13 cellular contexts compared by ENCODE assay signal in the genomic region with DNA sequence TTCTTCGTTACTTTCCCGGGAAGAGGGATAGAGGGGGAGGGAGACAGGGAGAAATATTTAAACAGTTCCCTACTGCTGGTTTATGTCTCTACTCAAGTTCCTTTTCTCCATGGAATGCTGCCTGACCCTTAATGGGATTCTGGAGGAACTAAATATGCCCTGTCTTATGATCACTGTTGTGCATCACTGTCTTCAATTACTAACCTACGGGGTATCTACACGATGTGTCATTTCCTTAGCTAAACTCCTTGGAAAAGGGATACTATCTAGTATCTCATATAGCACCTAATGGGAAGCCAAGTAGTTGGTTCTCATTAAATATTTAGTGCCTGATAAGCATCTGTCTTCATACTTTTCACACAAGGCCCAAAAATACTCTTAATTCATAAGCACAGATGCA. TPM values are rescaled to one million over a fixed set of nuclear protein-coding genes. Genes with fewer than 3 reads are reported as not detected.
DNase-seq lines count a peak whose midpoint lies in the region; ATAC-seq and TF ChIP-seq lines count a peak whose summit lies in the region.
"Had no signal": no experiment of that assay in that cellular context is flagged by ENCODE, and none has a peak within 500 bp of the region (broad histone marks: within the 10 kb centered on the region; RNA-seq: fewer than 3 reads in every experiment).

No MANE protein-coding gene starts in this region.

- H3K36me3 Mint-ChIP-seq in activated CD8-positive, alpha-beta T cell treated with anti-CD3 and anti-CD28 coated beads, Interleukin-2, amount 10 ng/mL, durations not matched to agents 7 days and 5 days (ENCODE audit: low read depth) = peaks cover 64% of the 10 kb centered on the region
- H3K36me3 Mint-ChIP-seq in neural progenitor cell = peaks cover 32% of the 10 kb centered on the region

- H3K4me1 ChIP-seq in ACC112 (ENCODE audit: control insufficient read depth, insufficient read depth, low read length, unreplicated experiment) (peaks cover 46% of the 10 kb centered on the region), neural progenitor cell (no peaks in the 10 kb centered on the region)

- ATAC-seq in activated CD8-positive, alpha-beta T cell treated with anti-CD3 and anti-CD28 coated beads, Interleukin-2, amount 10 ng/mL, durations not matched to agents 7 days and 5 days = no peak
- ATAC-seq: stimulated activated naive B cell treated with anti-CD40 and anti-IgM and Interleukin-4, amounts not matched to agents 10 μg/mL and 1 μg/mL and 100 μg/mL, for 72 hours had no signal

- H3K4me1 Mint-ChIP-seq in activated CD8-positive, alpha-beta T cell treated with anti-CD3 and anti-CD28 coated beads, Interleukin-2, amount 10 ng/mL, durations not matched to agents 7 days and 5 days (ENCODE audit: low read depth) = no peaks in the 10 kb centered on the region
- no peaks in the 10 kb centered on the region for H3K4me1 Mint-ChIP-seq in neural progenitor cell

- H3K79me2 ChIP-seq in ACC112 (ENCODE audit: control insufficient read depth, insufficient read depth, low read length, unreplicated experiment) (peaks cover 4% of the 10 kb centered on the region), neural progenitor cell (ENCODE audit: low read depth) (no peaks in the 10 kb centered on the region)

- no peak for DNase-seq in HL-60 (ENCODE audit: low read depth in 1 of 2, low spot score in 1 of 2)
- peak; percentile 43 to 62 for DNase-seq in cardiac fibroblast (ENCODE audit: low read depth in 2 of 2)
- DNase-seq in kidney epithelial cell (ENCODE audit: low read depth) = peak; percentile 51
- no peak for DNase-seq in activated CD8-positive, alpha-beta T cell treated with anti-CD3 and anti-CD28 coated beads, Interleukin-2, amount 10 ng/mL, durations not matched to agents 7 days and 5 days
- no peak for DNase-seq in D341Med (ENCODE audit: low spot score)
- DNase-seq in NCI-H187 (lab: John Stamatoyannopoulos, UW) = no peak
- no peak for DNase-seq in neural progenitor cell (ENCODE audit: low spot score)
- DNase-seq: central memory CD4-positive, alpha-beta T cell; MG63; sigmoid colon; stimulated activated naive B cell treated with anti-CD40 and anti-IgM and Interleukin-4, amounts not matched to agents 10 μg/mL and 1 μg/mL and 100 μg/mL, for 72 hours had no signal

- no peak for TF ChIP-seq CTCF in HL-60 (IDR thresholded peaks at IDR 0.05; ENCODE audit: insufficient read depth, low read length)
- no peak for TF ChIP-seq CTCF in cardiac fibroblast (IDR thresholded peaks at IDR 0.05; ENCODE audit: low read depth, low read length)
- TF ChIP-seq CTCF in kidney epithelial cell (IDR thresholded peaks at IDR 0.05; ENCODE audit: insufficient read depth, low read length, poor library complexity, severe bottlenecking) = no peak
- TF ChIP-seq CTCF in neural progenitor cell (IDR thresholded peaks at IDR 0.05) = no peak

- H3K9ac ChIP-seq in neural progenitor cell = no peak overlapping the region

- H3K27ac ChIP-seq in ACC112 (ENCODE audit: low read depth, low read length) (peak overlapping the region; percentile 92), HL-60 (replicated peaks) (peak overlapping the region; percentile 69), neural progenitor cell (no peak overlapping the region)

- H3K9me3 ChIP-seq in neural progenitor cell (ENCODE audit: low read depth) = no peaks in the 10 kb centered on the region
- H3K9me3 ChIP-seq: MG63, sigmoid colon had no signal

- H3K36me3 ChIP-seq in ACC112 (ENCODE audit: insufficient read depth, low read length) (peaks cover 36% of the 10 kb centered on the region; the same call in 1 of the 2 replicates), kidney epithelial cell (ENCODE audit: control insufficient read depth, insufficient read depth, low read length) (no peaks in the 10 kb centered on the region), neural progenitor cell (peaks cover 8% of the 10 kb centered on the region)

- H3F3A ChIP-seq in neural progenitor cell (ENCODE audit: low read depth) = no peaks in the 10 kb centered on the region

- no peaks in the 10 kb centered on the region for H3K9me3 Mint-ChIP-seq in activated CD8-positive, alpha-beta T cell treated with anti-CD3 and anti-CD28 coated beads, Interleukin-2, amount 10 ng/mL, durations not matched to agents 7 days and 5 days (ENCODE audit: insufficient read depth)
- no peaks in the 10 kb centered on the region for H3K9me3 Mint-ChIP-seq in neural progenitor cell
- H3K9me3 Mint-ChIP-seq: memory B cell; stimulated activated naive B cell treated with anti-CD40 and anti-IgM and Interleukin-4, amounts not matched to agents 10 μg/mL and 1 μg/mL and 100 μg/mL, for 72 hours had no signal

- H3K27ac Mint-ChIP-seq in activated CD8-positive, alpha-beta T cell treated with anti-CD3 and anti-CD28 coated beads, Interleukin-2, amount 10 ng/mL, durations not matched to agents 7 days and 5 days = no peak overlapping the region
- H3K27ac Mint-ChIP-seq in neural progenitor cell = no peak overlapping the region
- H3K27ac Mint-ChIP-seq: memory B cell; stimulated activated naive B cell treated with anti-CD40 and anti-IgM and Interleukin-4, amounts not matched to agents 10 μg/mL and 1 μg/mL and 100 μg/mL, for 72 hours had no signal

- peak overlapping the region; percentile 7 for H2AFZ ChIP-seq in ACC112 (ENCODE audit: low read length, unreplicated experiment)
- no peak overlapping the region for H2AFZ ChIP-seq in neural progenitor cell (replicated peaks)

- POLR2A ChIA-PET in activated CD8-positive, alpha-beta T cell treated with anti-CD3 and anti-CD28 coated beads, Interleukin-2, amount 10 ng/mL, durations not matched to agents 7 days and 5 days (lab: Charles Lee) = interaction anchor here (0.5 kb wide), 1 partner anchor 55 kb away, joined by 3 read pairs; no protein-coding TSS in a partner anchor

- peak overlapping the region; percentile 27; the same call in 1 of the 2 replicates for H3K4me3 ChIP-seq in ACC112 (ENCODE audit: low read depth, low read length)
- no peak overlapping the region for H3K4me3 ChIP-seq in HL-60 (replicated peaks; ENCODE audit: insufficient read depth, low read length)
- no peak overlapping the region for H3K4me3 ChIP-seq in cardiac fibroblast (replicated peaks in 1 of 2; ENCODE audit: low read depth in 2 of 2, low read length in 2 of 2)
- no peak overlapping the region for H3K4me3 ChIP-seq in kidney epithelial cell (ENCODE audit: low read depth, low read length)
- H3K4me3 ChIP-seq in neural progenitor cell = no peak overlapping the region
- H3K4me3 ChIP-seq: MG63, sigmoid colon had no signal

- CTCF ChIA-PET in activated CD8-positive, alpha-beta T cell treated with anti-CD3 and anti-CD28 coated beads, Interleukin-2, amount 10 ng/mL, durations not matched to agents 7 days and 5 days (lab: Charles Lee) = interaction anchor here (0.9 to 5.7 kb wide), 3 partner anchors 12 to 74 kb away, joined by 3 to 37 read pairs (median 3); no protein-coding TSS in a partner anchor

- no peaks in the 10 kb centered on the region for H3K27me3 ChIP-seq in ACC112 (ENCODE audit: insufficient read depth, low read length)
- no peaks in the 10 kb centered on the region for H3K27me3 ChIP-seq in HL-60 (ENCODE audit: insufficient read depth, poor library complexity, severe bottlenecking)
- H3K27me3 ChIP-seq in kidney epithelial cell (ENCODE audit: control insufficient read depth, insufficient read depth, low read length) = no peaks in the 10 kb centered on the region
- no peaks in the 10 kb centered on the region for H3K27me3 ChIP-seq in neural progenitor cell
- H3K27me3 ChIP-seq: MG63, sigmoid colon had no signal

- no peak overlapping the region for H3K4me2 ChIP-seq in neural progenitor cell

- H3K4me3 Mint-ChIP-seq in activated CD8-positive, alpha-beta T cell treated with anti-CD3 and anti-CD28 coated beads, Interleukin-2, amount 10 ng/mL, durations not matched to agents 7 days and 5 days = no peak overlapping the region
- H3K4me3 Mint-ChIP-seq in neural progenitor cell = no peak overlapping the region
- H3K4me3 Mint-ChIP-seq: memory B cell; stimulated activated naive B cell treated with anti-CD40 and anti-IgM and Interleukin-4, amounts not matched to agents 10 μg/mL and 1 μg/mL and 100 μg/mL, for 72 hours had no signal

- no peaks in the 10 kb centered on the region for H3K27me3 Mint-ChIP-seq in activated CD8-positive, alpha-beta T cell treated with anti-CD3 and anti-CD28 coated beads, Interleukin-2, amount 10 ng/mL, durations not matched to agents 7 days and 5 days (ENCODE audit: low read depth)
- H3K27me3 Mint-ChIP-seq in neural progenitor cell (ENCODE audit: insufficient read depth, low read depth) = no peaks in the 10 kb centered on the region
- H3K27me3 Mint-ChIP-seq: memory B cell; stimulated activated naive B cell treated with anti-CD40 and anti-IgM and Interleukin-4, amounts not matched to agents 10 μg/mL and 1 μg/mL and 100 μg/mL, for 72 hours had no signal

- H4K20me1 ChIP-seq in neural progenitor cell (ENCODE audit: low read depth) = peaks cover 6% of the 10 kb centered on the region

RNA-seq across cellular contexts. Expression of gene FBLN5, which starts 37.5 kb away (rescaled TPM):
- total RNA-seq in kidney epithelial cell = 4.8 and 6.0 TPM in 2 replicates
- 1 to 10 TPM; 1.6 to 2.6 TPM for total RNA-seq in activated CD8-positive, alpha-beta T cell treated with anti-CD3 and anti-CD28 coated beads, Interleukin-2, amount 10 ng/mL, durations not matched to agents 7 days and 5 days
- not detected in 2 replicates for total RNA-seq in neural progenitor cell (ENCODE audit: low replicate concordance)

RNA-seq across cellular contexts. Expression of gene TRIP11, which starts 54.9 kb away (rescaled TPM):
- total RNA-seq in kidney epithelial cell (19.4 and 32.7 TPM in 2 replicates), neural progenitor cell (ENCODE audit: low replicate concordance) (23.2 and 28.4 TPM in 2 replicates)
- 10 to 100 TPM; 43.6 to 44.5 TPM for total RNA-seq in activated CD8-positive, alpha-beta T cell treated with anti-CD3 and anti-CD28 coated beads, Interleukin-2, amount 10 ng/mL, durations not matched to agents 7 days and 5 days

Comparison
In these comparisons a context has a peak if more than half of its experiments do, and no peak if none do; other contexts are left out.
1. DNase-seq: peak in cardiac fibroblast (2 of 2) and kidney epithelial cell (single experiment); none in HL-60 (0 of 2), activated CD8-positive, alpha-beta T cell treated with anti-CD3 and anti-CD28 coated beads, Interleukin-2, amount 10 ng/mL, durations not matched to agents 7 days and 5 days (single experiment), D341Med (single experiment), NCI-H187 (0 of 2) and neural progenitor cell (single experiment).